In genomic region chr12:33429468-33429867, GRCh38 we compare ENCODE assay signal across 11 cellular contexts. TPM values are rescaled to one million over a fixed set of nuclear protein-coding genes. Genes with fewer than 3 reads are reported as not detected.
"Had no signal": no experiment of that assay in that cellular context is flagged by ENCODE, and none has a peak within 500 bp of the region (broad histone marks: within the 10 kb centered on the region; RNA-seq: fewer than 3 reads in every experiment).

No MANE protein-coding gene starts in this region.

- H3K9me3 Mint-ChIP-seq: GM23338, H9 had no signal

- H3K4me1 Mint-ChIP-seq: GM23338, H9, IgD-negative memory B cell had no signal

- H2AFZ ChIP-seq: GM23338 had no signal

- H3K4me3 Mint-ChIP-seq: GM23338, H9, HFFc6, IgD-negative memory B cell had no signal

- H3K4me2 ChIP-seq: GM23338 had no signal

- ATAC-seq: GM23338 had no signal

- H3K4me3 ChIP-seq: GM23338 had no signal

- FAIRE-seq: H1, H54, HTR-8/SVneo had no signal

- H3K27me3 Mint-ChIP-seq: IgD-negative memory B cell had no signal

- H3K27ac ChIP-seq: HL-60 had no signal

- H3K27ac Mint-ChIP-seq: GM23338, H9, HFFc6, IgD-negative memory B cell had no signal

- DNase-seq: H9, HCEC 1CT, HFFc6, KG1 had no signal

- H3K36me3 Mint-ChIP-seq: IgD-negative memory B cell had no signal

RNA-seq across cellular contexts. Expression of gene SYT10, which starts 10.2 kb away (rescaled TPM):
- total RNA-seq: HFFc6, HT-29 had no signal
- polyA plus RNA-seq: IgD-negative memory B cell had no signal
